Comparison of ENCODE assay signal across 9 cellular contexts in genomic region chr21:29797155-29797554, GRCh38.
"Had no signal": no experiment of that assay in that cellular context is flagged by ENCODE, and none has a peak within 500 bp of the region (broad histone marks: within the 10 kb centered on the region; RNA-seq: fewer than 3 reads in every experiment).

No MANE protein-coding gene starts in this region.

- H3K4me3 ChIP-seq: GM23248, GM23338, HAP-1 had no signal

- H3K27ac Mint-ChIP-seq: GM23338, H9, HFFc6 had no signal

- H2AFZ ChIP-seq: GM23248, GM23338 had no signal

- H3K4me1 ChIP-seq: HAP-1 had no signal

- H3K9me3 ChIP-seq: HAP-1 had no signal

- H3K4me2 ChIP-seq: GM23338 had no signal

- H3K36me3 ChIP-seq: HAP-1 had no signal

- H3K9ac ChIP-seq: GM23248 had no signal

- H3K27ac ChIP-seq: GM23248 had no signal

- ATAC-seq: GM23338, HCT116 had no signal

- DNase-seq: GM23248, GOT3, H7, H9, HCEC 1CT, HFFc6 had no signal

- H3K9me3 Mint-ChIP-seq: GM23338, H9 had no signal

- H3K4me3 Mint-ChIP-seq: GM23338, H9, HFFc6 had no signal
